In the genomic region with DNA sequence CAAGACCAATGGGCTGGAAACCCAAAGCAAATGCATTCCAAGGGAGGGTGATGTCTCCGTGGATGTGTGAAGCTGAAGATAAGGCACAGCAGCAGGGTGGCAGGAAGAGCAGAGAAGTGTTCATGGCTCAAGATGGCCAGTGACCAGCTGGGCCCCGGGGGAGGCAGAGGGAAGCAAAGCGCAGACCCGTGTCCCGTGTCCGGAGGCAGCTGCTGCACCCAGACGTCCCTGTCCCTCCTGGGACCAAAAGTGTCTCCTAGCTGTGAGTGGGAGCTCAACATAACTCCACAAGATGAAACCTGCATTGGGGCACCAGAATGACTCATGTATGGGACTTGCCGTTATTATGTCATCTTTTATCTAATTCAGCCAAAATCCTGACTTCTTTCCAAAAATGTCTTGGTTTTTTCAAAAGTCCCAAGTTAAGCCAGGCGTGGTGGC, we compare ENCODE assay signal across 14 cellular contexts.
A peak's percentile ranks its signal among the peaks of the same experiment; 100 is the strongest.
DNase-seq lines count a peak whose midpoint lies in the region; ATAC-seq, FAIRE-seq and TF ChIP-seq lines count a peak whose summit lies in the region.
"Had no signal": no experiment of that assay in that cellular context is flagged by ENCODE, and none has a peak within 500 bp of the region (broad histone marks: within the 10 kb centered on the region; RNA-seq: fewer than 3 reads in every experiment).

No MANE protein-coding gene starts in this region.

- no peak for FAIRE-seq in A549 (lab: Jason Lieb, UNC)
- no peak for FAIRE-seq in frontal cortex (lab: Jason Lieb, UNC)
- FAIRE-seq: G401.6 had no signal

- no peaks in the 10 kb centered on the region for H3K36me3 Mint-ChIP-seq in endothelial cell (ENCODE audit: low read depth, unreplicated experiment)

- H3K27me3 Mint-ChIP-seq in endothelial cell (ENCODE audit: unreplicated experiment) = peaks cover 7% of the 10 kb centered on the region

- no peak for TF ChIP-seq RAD21 in A549 (conservative IDR thresholded peaks at IDR 0.05 in 1 of 2, IDR thresholded peaks at IDR 0.05 in 1 of 2)

- H3K27ac Mint-ChIP-seq in endothelial cell (ENCODE audit: unreplicated experiment) = no peak overlapping the region
- H3K27ac Mint-ChIP-seq: activated B cell treated with CpG ODN at 0.5 μM for 24 hours, H9 had no signal

- no peaks in the 10 kb centered on the region for H3K4me1 Mint-ChIP-seq in endothelial cell (ENCODE audit: unreplicated experiment)
- H3K4me1 Mint-ChIP-seq: activated B cell treated with CpG ODN at 0.5 μM for 24 hours, H9 had no signal

- no peaks in the 10 kb centered on the region for H3K9me3 ChIP-seq in A549
- H3K9me3 ChIP-seq: colonic mucosa had no signal

- DNase-seq in A549 (ENCODE audit: low read depth in 1 of 2, low spot score in 1 of 2) (no peak), astrocyte of the spinal cord (ENCODE audit: low read depth, low spot score) (peak; percentile 31), left cardiac atrium (no peak), endothelial cell (ENCODE audit: low spot score) (no peak), frontal cortex (ENCODE audit: low spot score in 2 of 2) (no peak), head of caudate nucleus (no peak)
- DNase-seq: activated B cell treated with CpG ODN at 0.5 μM for 24 hours; colonic mucosa; H9; NCI-H446 treated with DMSO at 0.1 percent for 48 hours; stimulated activated CD8-positive, alpha-beta memory T cell treated with anti-CD3 and anti-CD28 coated beads, Interleukin-4, amount 100 ng/mL, for 48 hours had no signal

- POLR2A ChIA-PET in A549 (lab: Yijun Ruan, JAX) = no interaction called here

- TF ChIP-seq POLR2A in A549 (IDR thresholded peaks at IDR 0.05; ENCODE audit: low read length) = no peak

- 63% methylated on average over 9 of the region's 9 CpGs for WGBS in A549 (ENCODE audit: missing lambda C conversion rate)

- H3K4me3 ChIP-seq in A549 (no peak overlapping the region), astrocyte of the spinal cord (ENCODE audit: low read depth, low read length) (no peak overlapping the region)
- H3K4me3 ChIP-seq: colonic mucosa had no signal

- H3K9me3 Mint-ChIP-seq in endothelial cell (ENCODE audit: unreplicated experiment) = no peaks in the 10 kb centered on the region
- H3K9me3 Mint-ChIP-seq: activated B cell treated with CpG ODN at 0.5 μM for 24 hours, H9 had no signal

- peaks cover 16% of the 10 kb centered on the region; the same call in 2 of the 3 replicates for H3K4me1 ChIP-seq in A549
- H3K4me1 ChIP-seq: colonic mucosa had no signal

- ATAC-seq in A549 = no peak; a peak in 2 of 6 replicates
- ATAC-seq in HG02798 (IDR thresholded peaks at IDR 0.05; ENCODE audit: poor library complexity, unreplicated experiment) = peak; percentile 45
- ATAC-seq in left cardiac atrium = peak; percentile 65 to 68
- no peak for ATAC-seq in HG03442 (IDR thresholded peaks at IDR 0.05; ENCODE audit: unreplicated experiment)

- no peak overlapping the region for H3K4me3 Mint-ChIP-seq in endothelial cell (ENCODE audit: unreplicated experiment)
- H3K4me3 Mint-ChIP-seq: activated B cell treated with CpG ODN at 0.5 μM for 24 hours, H9 had no signal

- TF ChIP-seq EP300 in A549 (IDR thresholded peaks at IDR 0.05) = no peak

- intact Hi-C loops in left cardiac atrium (cut with DNase I) = no loop called here
- intact Hi-C loops in head of caudate nucleus (cut with DNase I) = no loop called here

- peak overlapping the region in 1 of 2 experiments; percentile 49; a peak in 3 of 6 replicates for H3K27ac ChIP-seq in A549
- H3K27ac ChIP-seq: colonic mucosa had no signal

- TF ChIP-seq CTCF in A549 (IDR thresholded peaks at IDR 0.05) (no peak), astrocyte of the spinal cord (IDR thresholded peaks at IDR 0.05; ENCODE audit: low read depth, low read length) (no peak), endothelial cell (IDR thresholded peaks at IDR 0.05; ENCODE audit: unreplicated experiment) (no peak)

- in situ Hi-C loops in astrocyte of the spinal cord (cut with HindIII; ENCODE audit: low sequenced_read_pairs) = no loop called here

- CTCF ChIA-PET in A549 (lab: Yijun Ruan, JAX) = interaction anchor here (0.5 to 1.2 kb wide), 4 partner anchors 12 to 427 kb away, joined by 3 to 5 read pairs (median 4); no protein-coding TSS in a partner anchor

- H3K4me2 ChIP-seq in A549 = peak overlapping the region; percentile 24; the same call in 2 of the 3 replicates

TF ChIP-seq in A549, 52 proteins besides CTCF, POLR2A, EP300 and RAD21:
- TF ChIP-seq FOSL2 (IDR thresholded peaks at IDR 0.05) (no peak), FOSL2 (CRISPR knock-in tag; IDR thresholded peaks at IDR 0.05) (0 out of 2 replicates have a peak, but pooled peaks have one; percentile 19), EHF (CRISPR knock-in tag; IDR thresholded peaks at IDR 0.05) (no peak)

Comparison
In these comparisons a context has a peak if more than half of its experiments do, and no peak if none do; other contexts are left out.
1. ATAC-seq: peak in HG02798 (single experiment) and left cardiac atrium (2 of 2); none in A549 (0 of 2) and HG03442 (single experiment).